24 cellular contexts compared by ENCODE assay signal in the genomic region with DNA sequence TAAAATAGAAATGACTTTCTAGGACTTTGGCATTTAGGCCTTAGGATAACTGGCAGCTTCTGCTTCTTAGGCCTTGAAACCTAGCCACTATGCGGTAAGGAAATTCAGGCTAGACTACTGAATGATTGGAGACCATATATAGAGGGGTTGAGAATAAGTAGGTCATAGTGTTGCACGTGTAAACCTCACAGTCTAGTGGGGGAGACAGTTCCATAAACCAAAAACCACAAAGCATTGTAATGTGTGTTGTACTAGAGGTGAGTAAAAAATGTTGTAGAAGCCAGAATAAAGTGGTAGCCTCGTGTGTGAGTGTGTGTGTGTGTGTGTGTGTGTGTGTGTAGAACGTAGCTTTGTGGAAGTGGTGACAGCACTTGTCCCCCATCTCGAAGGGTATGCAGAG.
DNase-seq lines count a peak whose midpoint lies in the region; ATAC-seq and TF ChIP-seq lines count a peak whose summit lies in the region.
"Had no signal": no experiment of that assay in that cellular context is flagged by ENCODE, and none has a peak within 500 bp of the region (broad histone marks: within the 10 kb centered on the region; RNA-seq: fewer than 3 reads in every experiment).

No MANE protein-coding gene starts in this region.

- H3K27ac Mint-ChIP-seq in MCF 10A (ENCODE audit: low read depth, unreplicated experiment), result no peak overlapping the region
- peak overlapping the region; percentile 68 for H3K27ac Mint-ChIP-seq in T-helper 17 cell
- H3K27ac Mint-ChIP-seq: activated CD4-positive, alpha-beta memory T cell treated with anti-CD3 and anti-CD28 coated beads for 36 hours; memory B cell; T-helper 2 cell treated with Interferon-gamma antibody and Interleukin-4, amounts not matched to agents 5 μg/mL and 100 μg/mL, for 36 hours; WTC11 had no signal

- POLR2A ChIA-PET in MCF 10A (lab: Yijun Ruan, JAX), result interaction anchor here (0.6 kb wide), 1 partner anchor 209 kb away, joined by 3 read pairs; no protein-coding TSS in a partner anchor

- no peaks in the 10 kb centered on the region for H3K9me3 ChIP-seq in mammary epithelial cell (replicated peaks; ENCODE audit: insufficient read depth, low read length)
- H3K9me3 ChIP-seq in T-helper 17 cell (ENCODE audit: control insufficient read depth, low read length, poor library complexity, severe bottlenecking), result no peaks in the 10 kb centered on the region
- H3K9me3 ChIP-seq: SJSA1, vagina had no signal

- no TSS peak for BruUV-seq in mammary epithelial cell (replicated peaks; lab: Mats Ljungman, UMichigan)
- BruUV-seq in MCF 10A (replicated peaks; lab: Mats Ljungman, UMichigan), result no TSS peak

- ATAC-seq in T-helper 17 cell (peak; percentile 96), SK-N-SH treated with all-trans-retinoic acid at 6 μM for 48 hours (no peak)
- ATAC-seq: foreskin keratinocyte, WTC11 had no signal

- intact Hi-C loops in mammary epithelial cell (cut with micrococcal nuclease) (loop anchor here (10.0 kb wide), 2 partner anchors 372 to 952 kb away; no protein-coding TSS in a partner anchor), MCF 10A (cut with micrococcal nuclease) (loop anchor here (10.0 kb wide), 1 partner anchor 252 kb away; no protein-coding TSS in a partner anchor)

- peak overlapping the region; percentile 11 for H2AFZ ChIP-seq in mammary epithelial cell (ENCODE audit: low read depth, low read length)

- H3K36me3 ChIP-seq in mammary epithelial cell (ENCODE audit: insufficient read depth, low read length) (no peaks in the 10 kb centered on the region), brain microvascular endothelial cell (replicated peaks) (no peaks in the 10 kb centered on the region)
- H3K36me3 ChIP-seq: SJSA1, vagina had no signal

- no peaks in the 10 kb centered on the region for H4K20me1 ChIP-seq in mammary epithelial cell (ENCODE audit: insufficient read depth, low read length)

- no peaks in the 10 kb centered on the region for H3K9me3 Mint-ChIP-seq in MCF 10A (ENCODE audit: unreplicated experiment)
- H3K9me3 Mint-ChIP-seq: activated CD4-positive, alpha-beta memory T cell treated with anti-CD3 and anti-CD28 coated beads for 36 hours; memory B cell; WTC11 had no signal

- H3K4me3 Mint-ChIP-seq in MCF 10A (ENCODE audit: unreplicated experiment) (no peak overlapping the region), T-helper 17 cell (peak overlapping the region; percentile 10)
- H3K4me3 Mint-ChIP-seq: activated CD4-positive, alpha-beta memory T cell treated with anti-CD3 and anti-CD28 coated beads for 36 hours; CD14-positive monocyte; memory B cell; T-helper 2 cell treated with Interferon-gamma antibody and Interleukin-4, amounts not matched to agents 5 μg/mL and 100 μg/mL, for 36 hours; WTC11 had no signal

- H3K36me3 Mint-ChIP-seq in MCF 10A (ENCODE audit: insufficient read depth, unreplicated experiment) (no peaks in the 10 kb centered on the region), T-helper 17 cell (ENCODE audit: low read depth) (no peaks in the 10 kb centered on the region)
- H3K36me3 Mint-ChIP-seq: activated CD4-positive, alpha-beta memory T cell treated with anti-CD3 and anti-CD28 coated beads for 36 hours; CD14-positive monocyte; memory B cell; WTC11 had no signal

- in situ Hi-C loops in mammary epithelial cell (cut with MboI; ENCODE audit: low sequenced_read_pairs in 2 of 2) (no loop called here), brain microvascular endothelial cell (cut with HindIII; ENCODE audit: low pct_ligation_motif_present, low sequenced_read_pairs) (no loop called here)

- DNase-seq in mammary epithelial cell, result no peak
- no peak for DNase-seq in MCF 10A (ENCODE audit: unreplicated experiment)
- no peak for DNase-seq in T-helper 17 cell
- peak; percentile 35 for DNase-seq in iris pigment epithelial cell (ENCODE audit: low read depth)
- no peak for DNase-seq in brain microvascular endothelial cell
- DNase-seq in AG20443 (ENCODE audit: low spot score), result no peak
- no peak for DNase-seq in SIG-M5 treated with dmso at 0.1 percent for 504 hours (lab: John Stamatoyannopoulos, UW; ENCODE audit: unreplicated experiment)
- DNase-seq: ACHN; activated CD4-positive, alpha-beta memory T cell treated with anti-CD3 and anti-CD28 coated beads for 36 hours; DMS153; foreskin keratinocyte; MV-4-11; NCI-H1694; NCI-H345; NCI-H82; stimulated activated CD4-positive, alpha-beta T cell treated with anti-CD3 and anti-CD28 coated beads, Interleukin-4, amount 100 ng/mL, for 4 hours had no signal

- no peaks in the 10 kb centered on the region for H3K79me2 ChIP-seq in mammary epithelial cell (ENCODE audit: insufficient read depth, low read length)

- peaks cover 31% of the 10 kb centered on the region for H3K4me1 Mint-ChIP-seq in MCF 10A (ENCODE audit: insufficient read depth, unreplicated experiment)
- H3K4me1 Mint-ChIP-seq in T-helper 17 cell, result peaks cover 8% of the 10 kb centered on the region

- peaks cover 17% of the 10 kb centered on the region for H3K4me1 ChIP-seq in mammary epithelial cell (ENCODE audit: insufficient read depth, low read length)
- H3K4me1 ChIP-seq: foreskin keratinocyte had no signal

- CTCF ChIA-PET in mammary epithelial cell (lab: Charles Lee; ENCODE audit: low non-redundant PET) (no interaction called here), MCF 10A (lab: Yijun Ruan, JAX) (interaction anchor here (0.6 to 0.9 kb wide), 3 partner anchors 106 to 1026 kb away, joined by 3 to 4 read pairs (median 3); no protein-coding TSS in a partner anchor)

- H3K4me3 ChIP-seq in mammary epithelial cell (replicated peaks in 1 of 3; ENCODE audit: insufficient read depth in 1 of 3, low read depth in 2 of 3, low read length in 3 of 3) (no peak overlapping the region), brain microvascular endothelial cell (ENCODE audit: low read depth, low read length) (no peak overlapping the region)
- H3K4me3 ChIP-seq: SJSA1, vagina had no signal

- no peak overlapping the region for H3K9ac ChIP-seq in mammary epithelial cell (ENCODE audit: insufficient read depth, low read length)

- WGBS in mammary epithelial cell (ENCODE audit: low coverage, missing lambda C conversion rate), result 38% methylated on average over 5 of the region's 5 CpGs

- H3K4me2 ChIP-seq in mammary epithelial cell (ENCODE audit: insufficient read depth, low read depth, low read length), result no peak overlapping the region

- TF ChIP-seq CTCF in mammary epithelial cell (conservative IDR thresholded peaks at IDR 0.05 in 1 of 2, IDR thresholded peaks at IDR 0.05 in 1 of 2; ENCODE audit: extremely low read depth in 1 of 2, insufficient read depth in 1 of 2, low read depth in 1 of 2, low read length in 2 of 2) (no peak), MCF 10A (IDR thresholded peaks at IDR 0.05; ENCODE audit: unreplicated experiment) (no peak), brain microvascular endothelial cell (IDR thresholded peaks at IDR 0.05; ENCODE audit: low read depth, low read length, missing control alignments) (no peak)

- H3K27me3 Mint-ChIP-seq in MCF 10A (ENCODE audit: insufficient read depth, unreplicated experiment) (no peaks in the 10 kb centered on the region), T-helper 17 cell (peaks cover 10% of the 10 kb centered on the region)

- H3K27me3 ChIP-seq in mammary epithelial cell (ENCODE audit: insufficient read depth, low read length) (no peaks in the 10 kb centered on the region), brain microvascular endothelial cell (replicated peaks) (no peaks in the 10 kb centered on the region)
- H3K27me3 ChIP-seq: foreskin keratinocyte, SJSA1, vagina had no signal

- H3K27ac ChIP-seq in mammary epithelial cell (ENCODE audit: insufficient read depth, low read depth, low read length) (no peak overlapping the region), brain microvascular endothelial cell (no peak overlapping the region)
- H3K27ac ChIP-seq: epithelial cell of prostate, foreskin keratinocyte, SJSA1, vagina had no signal

- dilution Hi-C loops in mammary epithelial cell (cut with HindIII; ENCODE audit: low sequenced_read_pairs), result no loop called here

TF ChIP-seq in SK-N-SH treated with all-trans-retinoic acid at 6 μM for 48 hours, 23 proteins besides CTCF, POLR2A, EP300 and RAD21 (continues in another document):
- no peak for TF ChIP-seq ZNF565 (CRISPR knock-in tag; conservative IDR thresholded peaks at IDR 0.05; ENCODE audit: low read depth)
- TF ChIP-seq, protein P1, sequence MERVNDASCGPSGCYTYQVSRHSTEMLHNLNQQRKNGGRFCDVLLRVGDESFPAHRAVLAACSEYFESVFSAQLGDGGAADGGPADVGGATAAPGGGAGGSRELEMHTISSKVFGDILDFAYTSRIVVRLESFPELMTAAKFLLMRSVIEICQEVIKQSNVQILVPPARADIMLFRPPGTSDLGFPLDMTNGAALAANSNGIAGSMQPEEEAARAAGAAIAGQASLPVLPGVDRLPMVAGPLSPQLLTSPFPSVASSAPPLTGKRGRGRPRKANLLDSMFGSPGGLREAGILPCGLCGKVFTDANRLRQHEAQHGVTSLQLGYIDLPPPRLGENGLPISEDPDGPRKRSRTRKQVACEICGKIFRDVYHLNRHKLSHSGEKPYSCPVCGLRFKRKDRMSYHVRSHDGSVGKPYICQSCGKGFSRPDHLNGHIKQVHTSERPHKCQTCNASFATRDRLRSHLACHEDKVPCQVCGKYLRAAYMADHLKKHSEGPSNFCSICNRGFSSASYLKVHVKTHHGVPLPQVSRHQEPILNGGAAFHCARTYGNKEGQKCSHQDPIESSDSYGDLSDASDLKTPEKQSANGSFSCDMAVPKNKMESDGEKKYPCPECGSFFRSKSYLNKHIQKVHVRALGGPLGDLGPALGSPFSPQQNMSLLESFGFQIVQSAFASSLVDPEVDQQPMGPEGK (CRISPR knock-in tag; IDR thresholded peaks at IDR 0.05; ENCODE audit: borderline replicate concordance), result no peak
- TF ChIP-seq ESRRG (CRISPR knock-in tag; IDR thresholded peaks at IDR 0.05), result no peak
- no peak for TF ChIP-seq RARB (CRISPR knock-in tag; IDR thresholded peaks at IDR 0.05)
- no peak for TF ChIP-seq TCF4 (CRISPR knock-in tag; IDR thresholded peaks at IDR 0.05; ENCODE audit: borderline replicate concordance)
- TF ChIP-seq OSR1 (CRISPR knock-in tag; IDR thresholded peaks at IDR 0.05), result no peak
